ENCODE assay signal across 18 cellular contexts in the genomic region with DNA sequence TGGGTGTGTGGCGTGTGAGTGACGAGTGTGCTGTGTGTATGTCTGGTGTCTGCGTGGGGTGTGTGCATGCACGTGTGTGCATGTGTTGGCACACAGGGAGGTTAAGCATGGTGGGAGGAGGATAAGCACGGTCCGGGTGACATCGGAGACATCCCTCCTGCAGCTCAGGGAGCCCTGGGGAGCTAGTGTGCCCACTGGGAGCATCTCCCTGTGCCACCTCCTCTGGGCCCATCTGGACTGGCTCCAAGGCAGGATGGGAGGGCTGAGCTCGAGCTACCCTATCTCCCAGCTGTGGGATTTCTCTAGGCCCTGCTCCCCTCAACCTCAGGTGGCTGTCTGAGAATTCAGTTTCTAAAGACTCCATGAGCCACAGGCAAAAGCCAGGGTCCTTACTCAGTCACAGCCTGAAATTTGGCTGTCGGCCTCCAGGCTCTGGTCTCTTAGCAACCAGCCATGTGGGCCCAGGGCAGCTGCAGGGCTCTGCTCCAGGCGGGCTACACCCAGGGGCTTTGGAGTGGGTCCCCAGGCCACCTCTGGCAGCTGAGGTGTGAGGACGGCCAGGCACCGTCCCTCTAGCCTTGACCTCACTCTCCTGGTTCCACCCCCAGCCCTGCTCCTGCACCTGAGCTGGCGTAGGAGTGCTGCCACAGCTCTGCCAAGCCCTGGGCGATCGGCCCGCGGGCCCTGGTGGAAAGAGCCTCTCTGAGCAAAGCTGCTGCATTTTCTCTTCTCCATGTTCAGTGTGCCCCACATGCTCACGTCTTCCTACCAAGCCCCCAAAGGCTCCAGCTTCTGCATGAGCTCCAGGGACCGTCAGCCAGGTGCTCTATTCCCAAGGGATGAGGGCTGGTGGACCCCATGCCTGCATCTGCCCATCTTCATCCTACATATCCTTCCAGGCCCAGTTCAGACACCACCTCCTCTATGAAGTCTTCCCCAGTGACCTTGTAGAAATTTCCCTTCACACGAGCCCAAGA. TPM values are rescaled to one million over a fixed set of nuclear protein-coding genes. Genes with fewer than 3 reads are reported as not detected.
A peak's percentile ranks its signal among the peaks of the same experiment; 100 is the strongest.
DNase-seq lines count a peak whose midpoint lies in the region; ATAC-seq, FAIRE-seq and TF ChIP-seq lines count a peak whose summit lies in the region.
"Had no signal": no experiment of that assay in that cellular context is flagged by ENCODE, and none has a peak within 500 bp of the region (broad histone marks: within the 10 kb centered on the region; RNA-seq: fewer than 3 reads in every experiment).

No MANE protein-coding gene starts in this region.

- H3K36me3 ChIP-seq in HEK293 (ENCODE audit: control insufficient read depth in 2 of 2, insufficient read depth in 1 of 2, low read length in 2 of 2) (no peaks in the 10 kb centered on the region), bronchial epithelial cell (ENCODE audit: control insufficient read depth, insufficient read depth, low read length) (no peaks in the 10 kb centered on the region), trophoblast cell (ENCODE audit: control insufficient read depth in 1 of 2, insufficient read depth in 2 of 2, low read length in 2 of 2) (no peaks in the 10 kb centered on the region), BE2C (no peaks in the 10 kb centered on the region)
- H3K36me3 ChIP-seq: brain microvascular endothelial cell had no signal

- H4K91ac ChIP-seq in trophoblast cell (ENCODE audit: low read depth, low read length) = no peak overlapping the region

- no peak overlapping the region for H4K8ac ChIP-seq in trophoblast cell (ENCODE audit: low read depth, low read length)

- H2BK120ac ChIP-seq in trophoblast cell (ENCODE audit: insufficient read depth, low read length, poor library complexity) = no peak overlapping the region

- no peak overlapping the region for H2BK5ac ChIP-seq in trophoblast cell (ENCODE audit: low read depth, low read length, poor library complexity)

- H2AK5ac ChIP-seq in trophoblast cell (ENCODE audit: low read length) = no peak overlapping the region

- no CpG with 5 or more reads among the region's 20 CpGs for WGBS in trophoblast cell (ENCODE audit: extremely low coverage, insufficient coverage, insufficient read length)

- POLR2A ChIA-PET in HEK293 (lab: Yijun Ruan, JAX) = no interaction called here

- no peak overlapping the region for H3K4ac ChIP-seq in trophoblast cell (ENCODE audit: low read depth, low read length)

- CTCF ChIA-PET in HEK293 (lab: Yijun Ruan, JAX) = no interaction called here

- no peak overlapping the region for H3K18ac ChIP-seq in trophoblast cell (ENCODE audit: low read length)

- H2AFZ ChIP-seq in trophoblast cell (ENCODE audit: insufficient read depth, low read length, poor library complexity) = no peak overlapping the region

- no peaks in the 10 kb centered on the region; the same call in 1 of the 2 replicates for H3K4me1 ChIP-seq in HEK293 (ENCODE audit: control insufficient read depth, insufficient read depth, low read length)
- no peaks in the 10 kb centered on the region for H3K4me1 ChIP-seq in trophoblast cell (ENCODE audit: control insufficient read depth in 1 of 2, insufficient read depth in 2 of 2, low read length in 2 of 2)
- H3K4me1 ChIP-seq in BE2C = no peaks in the 10 kb centered on the region

- H2BK12ac ChIP-seq in trophoblast cell (ENCODE audit: low read length) = no peak overlapping the region

- H3K79me2 ChIP-seq in trophoblast cell (ENCODE audit: control insufficient read depth, insufficient read depth, low read length, poor library complexity) = no peaks in the 10 kb centered on the region

- H4K12ac ChIP-seq in trophoblast cell (ENCODE audit: low read depth, low read length) = no peak overlapping the region

- no peak overlapping the region for H3K23ac ChIP-seq in trophoblast cell (ENCODE audit: low read length)

- peak; percentile 52 for FAIRE-seq in bronchial epithelial cell (lab: Jason Lieb, UNC)
- FAIRE-seq: endometrium had no signal

- H3K14ac ChIP-seq in trophoblast cell (ENCODE audit: low read length) = no peak overlapping the region

- H3K27me3 ChIP-seq in bronchial epithelial cell (ENCODE audit: control insufficient read depth, insufficient read depth, low read length) = peaks cover 2% of the 10 kb centered on the region
- H3K27me3 ChIP-seq in trophoblast cell (ENCODE audit: insufficient read depth, low read length) = no peaks in the 10 kb centered on the region
- H3K27me3 ChIP-seq in BE2C = no peaks in the 10 kb centered on the region
- H3K27me3 ChIP-seq: brain microvascular endothelial cell had no signal

- no peak overlapping the region for H3K9ac ChIP-seq in trophoblast cell (ENCODE audit: low read length)

- no peak overlapping the region for H3K4me3 ChIP-seq in HEK293 (ENCODE audit: low read depth, low read length)
- no peak overlapping the region for H3K4me3 ChIP-seq in bronchial epithelial cell (ENCODE audit: low read depth, low read length)
- peak overlapping the region; percentile 30 for H3K4me3 ChIP-seq in trophoblast cell (ENCODE audit: low read depth, low read length)
- no peak overlapping the region for H3K4me3 ChIP-seq in BE2C (ENCODE audit: low read depth, low read length)

- ATAC-seq in GM18858 (IDR thresholded peaks at IDR 0.05; ENCODE audit: unreplicated experiment) = no peak
- ATAC-seq: activated T-cell treated with anti-CD3 and anti-CD28 coated beads, Interleukin-2, amount 50 U/mL, for 72 hours; PC-3 had no signal

- no peak overlapping the region for H3K27ac ChIP-seq in HEK293 (ENCODE audit: extremely low read depth, low read depth, low read length)
- no peak overlapping the region for H3K27ac ChIP-seq in trophoblast cell (ENCODE audit: low read depth, low read length)
- H3K27ac ChIP-seq: brain microvascular endothelial cell had no signal

- H3K9me3 ChIP-seq in HEK293 (ENCODE audit: control insufficient read depth, insufficient read depth, low read depth, low read length) (no peaks in the 10 kb centered on the region), trophoblast cell (ENCODE audit: insufficient read depth, low read depth, low read length) (peaks cover 2% of the 10 kb centered on the region), BE2C (no peaks in the 10 kb centered on the region)

- H3K4me2 ChIP-seq in trophoblast cell (ENCODE audit: low read length) = no peak overlapping the region

- TF ChIP-seq CTCF in HEK293 (tag by site-specific recombination; IDR thresholded peaks at IDR 0.05) (no peak), bronchial epithelial cell (IDR thresholded peaks at IDR 0.05; ENCODE audit: insufficient read depth, low read length, severe bottlenecking) (no peak), BE2C (IDR thresholded peaks at IDR 0.05; ENCODE audit: low read depth, low read length) (no peak)

- DNase-seq in NCI-H2171 treated with DMSO at 0.1 percent for 48 hours (lab: John Stamatoyannopoulos, UW) = peak; percentile 14
- no peak for DNase-seq in NCI-H2171 (lab: John Stamatoyannopoulos, UW)
- DNase-seq in bronchial epithelial cell (ENCODE audit: low read depth) = no peak
- DNase-seq in trophoblast cell = no peak
- DNase-seq in BE2C = no peak
- no peak for DNase-seq in stimulated activated CD4-positive, alpha-beta T cell treated with anti-CD3 and anti-CD28 coated beads, Interleukin-4, amount 100 ng/mL, for 4 hours
- DNase-seq: activated T-cell treated with anti-CD3 and anti-CD28 coated beads, Interleukin-2, amount 50 U/mL, for 72 hours; brain microvascular endothelial cell; cortex of kidney; midbrain; NCI-H1436; NCI-H774; PC-3; SIG-M5; stimulated activated CD4-positive, alpha-beta T cell treated with anti-CD3 and anti-CD28 coated beads, Interleukin-2, amount 100 ng/mL, for 24 hours had no signal

- no peaks in the 10 kb centered on the region for H3K79me1 ChIP-seq in trophoblast cell (ENCODE audit: low read length)

TF ChIP-seq in HEK293, 187 proteins besides CTCF, POLR2A, EP300 and RAD21:
- TF ChIP-seq GLIS1 (tag by site-specific recombination; IDR thresholded peaks at IDR 0.05) (peak; percentile 27; the same call in 1 of the 2 replicates), ZIC2 (tag by site-specific recombination; IDR thresholded peaks at IDR 0.05) (peak; percentile 62)
- TF ChIP-seq, protein P1, sequence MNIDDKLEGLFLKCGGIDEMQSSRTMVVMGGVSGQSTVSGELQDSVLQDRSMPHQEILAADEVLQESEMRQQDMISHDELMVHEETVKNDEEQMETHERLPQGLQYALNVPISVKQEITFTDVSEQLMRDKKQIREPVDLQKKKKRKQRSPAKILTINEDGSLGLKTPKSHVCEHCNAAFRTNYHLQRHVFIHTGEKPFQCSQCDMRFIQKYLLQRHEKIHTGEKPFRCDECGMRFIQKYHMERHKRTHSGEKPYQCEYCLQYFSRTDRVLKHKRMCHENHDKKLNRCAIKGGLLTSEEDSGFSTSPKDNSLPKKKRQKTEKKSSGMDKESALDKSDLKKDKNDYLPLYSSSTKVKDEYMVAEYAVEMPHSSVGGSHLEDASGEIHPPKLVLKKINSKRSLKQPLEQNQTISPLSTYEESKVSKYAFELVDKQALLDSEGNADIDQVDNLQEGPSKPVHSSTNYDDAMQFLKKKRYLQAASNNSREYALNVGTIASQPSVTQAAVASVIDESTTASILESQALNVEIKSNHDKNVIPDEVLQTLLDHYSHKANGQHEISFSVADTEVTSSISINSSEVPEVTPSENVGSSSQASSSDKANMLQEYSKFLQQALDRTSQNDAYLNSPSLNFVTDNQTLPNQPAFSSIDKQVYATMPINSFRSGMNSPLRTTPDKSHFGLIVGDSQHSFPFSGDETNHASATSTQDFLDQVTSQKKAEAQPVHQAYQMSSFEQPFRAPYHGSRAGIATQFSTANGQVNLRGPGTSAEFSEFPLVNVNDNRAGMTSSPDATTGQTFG (tag by site-specific recombination; IDR thresholded peaks at IDR 0.05; ENCODE audit: borderline replicate concordance) = no peak

RNA-seq across cellular contexts. Expression of a gene that starts 39.7 kb away (rescaled TPM):
- total RNA-seq in bronchial epithelial cell = 4.5 and 5.9 TPM in 2 replicates
- polyA plus RNA-seq in trophoblast cell (2013) = 6.5 and 6.7 TPM in 2 replicates
- 28.1 TPM for polyA plus RNA-seq in BE2C (2012; ENCODE audit: insufficient read depth, insufficient read length, low read depth)
